ENCODE assay signal across 9 cellular contexts in the genomic region with DNA sequence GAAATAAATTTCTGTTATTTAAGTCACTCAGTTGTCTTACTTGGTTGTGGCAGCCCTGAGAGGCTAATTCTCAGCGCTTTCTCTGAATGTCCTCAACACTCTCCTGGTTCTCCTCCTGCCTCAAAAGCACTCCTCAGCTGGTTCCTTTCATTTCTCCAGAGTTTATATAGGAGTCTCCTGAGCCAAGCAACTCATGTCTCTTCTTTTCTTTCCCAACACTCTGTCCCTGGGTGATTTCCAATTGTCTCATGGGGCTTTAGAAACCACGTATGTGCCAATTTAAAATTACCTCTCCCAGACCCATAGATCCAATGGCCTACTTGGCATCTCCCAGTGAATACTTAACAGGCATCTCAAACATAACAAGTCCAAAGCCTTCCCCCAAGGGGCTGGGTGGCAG.
"Had no signal": no experiment of that assay in that cellular context is flagged by ENCODE, and none has a peak within 500 bp of the region (broad histone marks: within the 10 kb centered on the region; RNA-seq: fewer than 3 reads in every experiment).

No MANE protein-coding gene starts in this region.

- DNase-seq: GM23248, GOT3, H7, HFFc6, IMR-90 had no signal

- H3K4me3 ChIP-seq: GM23248, HAP-1, K562 had no signal

- ATAC-seq: HCT116, HepG2, K562 had no signal

- H3K9me3 ChIP-seq: HAP-1 had no signal

- H3K36me3 ChIP-seq: HAP-1 had no signal

- H3K9me3 Mint-ChIP-seq: HFFc6 had no signal

- H3K27ac Mint-ChIP-seq: HFFc6 had no signal

- H3K4me1 ChIP-seq: HAP-1 had no signal

- H3K4me3 Mint-ChIP-seq: HFFc6 had no signal
